ENCODE assay signal across 16 cellular contexts in genomic region chr13:73832203-73832602, GRCh38.
DNase-seq lines count a peak whose midpoint lies in the region; ATAC-seq, FAIRE-seq and TF ChIP-seq lines count a peak whose summit lies in the region.
"Had no signal": no experiment of that assay in that cellular context is flagged by ENCODE, and none has a peak within 500 bp of the region (broad histone marks: within the 10 kb centered on the region; RNA-seq: fewer than 3 reads in every experiment).

No MANE protein-coding gene starts in this region.

- WGBS in pancreas, 2 donors: 62 to 78% methylated on average over 5 of the region's 5 CpGs

- no peaks in the 10 kb centered on the region for H3K27me3 Mint-ChIP-seq in activated CD8-positive, alpha-beta T cell treated with anti-CD3 and anti-CD28 coated beads for 36 hours
- no peaks in the 10 kb centered on the region for H3K27me3 Mint-ChIP-seq in activated CD8-positive, alpha-beta T cell treated with anti-CD3 and anti-CD28 coated beads, Interleukin-2, amount 10 ng/mL, durations not matched to agents 7 days and 5 days (ENCODE audit: low read depth)
- H3K27me3 Mint-ChIP-seq in chondrocyte (ENCODE audit: low read depth) (no peaks in the 10 kb centered on the region), neural crest cell (ENCODE audit: low read depth) (no peaks in the 10 kb centered on the region)
- H3K27me3 Mint-ChIP-seq in activated CD4-positive, alpha-beta memory T cell treated with anti-CD3 and anti-CD28 coated beads, Interleukin-2, amount 10 ng/mL, durations not matched to agents 7 days and 5 days: no peaks in the 10 kb centered on the region

- H3K4me3 Mint-ChIP-seq in activated CD8-positive, alpha-beta T cell treated with anti-CD3 and anti-CD28 coated beads for 36 hours: no peak overlapping the region
- no peak overlapping the region for H3K4me3 Mint-ChIP-seq in activated CD8-positive, alpha-beta T cell treated with anti-CD3 and anti-CD28 coated beads, Interleukin-2, amount 10 ng/mL, durations not matched to agents 7 days and 5 days
- H3K4me3 Mint-ChIP-seq in chondrocyte (ENCODE audit: unreplicated experiment): no peak overlapping the region
- H3K4me3 Mint-ChIP-seq in neural crest cell: no peak overlapping the region
- no peak overlapping the region for H3K4me3 Mint-ChIP-seq in activated CD4-positive, alpha-beta memory T cell treated with anti-CD3 and anti-CD28 coated beads, Interleukin-2, amount 10 ng/mL, durations not matched to agents 7 days and 5 days
- H3K4me3 Mint-ChIP-seq: activated T-helper 1 cell treated with anti-CD3 and anti-CD28 coated beads, Interleukin-12 subunit alpha, Interleukin-12 subunit beta, Interleukin-2, Interleukin-4 antibody, amounts not matched to agents 30 ng/mL and 10 ng/mL and 1 ng/mL, durations not matched to agents 14 hours and 24 hours and 36 hours had no signal

- H3K9me3 Mint-ChIP-seq in activated CD8-positive, alpha-beta T cell treated with anti-CD3 and anti-CD28 coated beads for 36 hours: no peaks in the 10 kb centered on the region
- H3K9me3 Mint-ChIP-seq in activated CD8-positive, alpha-beta T cell treated with anti-CD3 and anti-CD28 coated beads, Interleukin-2, amount 10 ng/mL, durations not matched to agents 7 days and 5 days (ENCODE audit: insufficient read depth): no peaks in the 10 kb centered on the region
- H3K9me3 Mint-ChIP-seq in chondrocyte (ENCODE audit: low read depth) (no peaks in the 10 kb centered on the region), neural crest cell (no peaks in the 10 kb centered on the region)
- no peaks in the 10 kb centered on the region for H3K9me3 Mint-ChIP-seq in activated CD4-positive, alpha-beta memory T cell treated with anti-CD3 and anti-CD28 coated beads, Interleukin-2, amount 10 ng/mL, durations not matched to agents 7 days and 5 days
- H3K9me3 Mint-ChIP-seq: activated T-helper 1 cell treated with anti-CD3 and anti-CD28 coated beads, Interleukin-12 subunit alpha, Interleukin-12 subunit beta, Interleukin-2, Interleukin-4 antibody, amounts not matched to agents 30 ng/mL and 10 ng/mL and 1 ng/mL, durations not matched to agents 14 hours and 24 hours and 36 hours had no signal

- POLR2A ChIA-PET in activated CD8-positive, alpha-beta T cell treated with anti-CD3 and anti-CD28 coated beads for 36 hours (lab: Charles Lee): no interaction called here
- POLR2A ChIA-PET in activated CD8-positive, alpha-beta T cell treated with anti-CD3 and anti-CD28 coated beads, Interleukin-2, amount 10 ng/mL, durations not matched to agents 7 days and 5 days (lab: Charles Lee): no interaction called here
- POLR2A ChIA-PET in activated CD4-positive, alpha-beta memory T cell treated with anti-CD3 and anti-CD28 coated beads, Interleukin-2, amount 10 ng/mL, durations not matched to agents 7 days and 5 days (lab: Charles Lee): no interaction called here

- peak; percentile 72 for ATAC-seq in activated CD8-positive, alpha-beta T cell treated with anti-CD3 and anti-CD28 coated beads for 36 hours
- ATAC-seq in activated CD8-positive, alpha-beta T cell treated with anti-CD3 and anti-CD28 coated beads, Interleukin-2, amount 10 ng/mL, durations not matched to agents 7 days and 5 days: no peak
- no peak for ATAC-seq in pancreas

- H3K36me3 ChIP-seq in pancreas: no peaks in the 10 kb centered on the region
- H3K36me3 ChIP-seq: brain microvascular endothelial cell, SJCRH30 had no signal

- H3K27me3 ChIP-seq in pancreas: no peaks in the 10 kb centered on the region
- H3K27me3 ChIP-seq: brain microvascular endothelial cell, SJCRH30 had no signal

- peaks cover 41% of the 10 kb centered on the region for H3K4me1 Mint-ChIP-seq in activated CD8-positive, alpha-beta T cell treated with anti-CD3 and anti-CD28 coated beads for 36 hours (ENCODE audit: low read depth)
- H3K4me1 Mint-ChIP-seq in activated CD8-positive, alpha-beta T cell treated with anti-CD3 and anti-CD28 coated beads, Interleukin-2, amount 10 ng/mL, durations not matched to agents 7 days and 5 days (ENCODE audit: low read depth): peaks cover 18% of the 10 kb centered on the region
- H3K4me1 Mint-ChIP-seq in chondrocyte (ENCODE audit: low read depth) (peaks cover 13% of the 10 kb centered on the region), neural crest cell (peaks cover 25% of the 10 kb centered on the region)
- H3K4me1 Mint-ChIP-seq in activated CD4-positive, alpha-beta memory T cell treated with anti-CD3 and anti-CD28 coated beads, Interleukin-2, amount 10 ng/mL, durations not matched to agents 7 days and 5 days: peaks cover 10% of the 10 kb centered on the region

- no peaks in the 10 kb centered on the region for H3K9me3 ChIP-seq in pancreas
- H3K9me3 ChIP-seq: SJCRH30 had no signal

- H3K4me1 ChIP-seq in pancreas: no peaks in the 10 kb centered on the region
- H3K4me1 ChIP-seq: SJCRH30 had no signal

- intact Hi-C loops in activated CD8-positive, alpha-beta T cell treated with anti-CD3 and anti-CD28 coated beads for 36 hours (cut with micrococcal nuclease): no loop called here
- intact Hi-C loops in pancreas (cut with DNase I): loop anchor here in 1 of 3 donors (10.0 kb wide), 1 partner anchor 453 kb away; no protein-coding TSS in a partner anchor

- no peak overlapping the region for H3K27ac ChIP-seq in pancreas
- H3K27ac ChIP-seq: brain microvascular endothelial cell, SJCRH30 had no signal

- DNase-seq in activated CD8-positive, alpha-beta T cell treated with anti-CD3 and anti-CD28 coated beads for 36 hours: no peak
- no peak for DNase-seq in activated CD8-positive, alpha-beta T cell treated with anti-CD3 and anti-CD28 coated beads, Interleukin-2, amount 10 ng/mL, durations not matched to agents 7 days and 5 days
- peak; percentile 28 for DNase-seq in LoVo (ENCODE audit: low spot score)
- DNase-seq in chondrocyte (ENCODE audit: low spot score): no peak
- no peak for DNase-seq in neural crest cell (ENCODE audit: low read depth, low spot score)
- no peak for DNase-seq in activated CD4-positive, alpha-beta memory T cell treated with anti-CD3 and anti-CD28 coated beads, Interleukin-2, amount 10 ng/mL, durations not matched to agents 7 days and 5 days
- no peak for DNase-seq in NCI-H1694 (lab: John Stamatoyannopoulos, UW)
- DNase-seq in pancreas: no peak
- DNase-seq: activated CD4-positive, alpha-beta T cell treated with anti-CD3 and anti-CD28 coated beads, Interleukin-2, amount 50 U/mL, for 1 hour; hypothalamus; KBM-7; NCI-H1436; NCI-H510A; SJCRH30 had no signal

- H3K36me3 Mint-ChIP-seq in activated CD8-positive, alpha-beta T cell treated with anti-CD3 and anti-CD28 coated beads for 36 hours (ENCODE audit: low read depth): no peaks in the 10 kb centered on the region
- no peaks in the 10 kb centered on the region for H3K36me3 Mint-ChIP-seq in activated CD8-positive, alpha-beta T cell treated with anti-CD3 and anti-CD28 coated beads, Interleukin-2, amount 10 ng/mL, durations not matched to agents 7 days and 5 days (ENCODE audit: low read depth)
- no peaks in the 10 kb centered on the region for H3K36me3 Mint-ChIP-seq in chondrocyte (ENCODE audit: low read depth)
- H3K36me3 Mint-ChIP-seq in neural crest cell (ENCODE audit: low read depth): peaks cover 2% of the 10 kb centered on the region
- no peaks in the 10 kb centered on the region for H3K36me3 Mint-ChIP-seq in activated CD4-positive, alpha-beta memory T cell treated with anti-CD3 and anti-CD28 coated beads, Interleukin-2, amount 10 ng/mL, durations not matched to agents 7 days and 5 days (ENCODE audit: low read depth)

- H3K27ac Mint-ChIP-seq in activated CD8-positive, alpha-beta T cell treated with anti-CD3 and anti-CD28 coated beads for 36 hours: peak overlapping the region; percentile 30
- no peak overlapping the region for H3K27ac Mint-ChIP-seq in activated CD8-positive, alpha-beta T cell treated with anti-CD3 and anti-CD28 coated beads, Interleukin-2, amount 10 ng/mL, durations not matched to agents 7 days and 5 days
- H3K27ac Mint-ChIP-seq in chondrocyte (ENCODE audit: unreplicated experiment): peak overlapping the region; percentile 52
- H3K27ac Mint-ChIP-seq in neural crest cell (ENCODE audit: unreplicated experiment): peak overlapping the region; percentile 82
- no peak overlapping the region for H3K27ac Mint-ChIP-seq in activated CD4-positive, alpha-beta memory T cell treated with anti-CD3 and anti-CD28 coated beads, Interleukin-2, amount 10 ng/mL, durations not matched to agents 7 days and 5 days
- H3K27ac Mint-ChIP-seq: activated T-helper 1 cell treated with anti-CD3 and anti-CD28 coated beads, Interleukin-12 subunit alpha, Interleukin-12 subunit beta, Interleukin-2, Interleukin-4 antibody, amounts not matched to agents 30 ng/mL and 10 ng/mL and 1 ng/mL, durations not matched to agents 14 hours and 24 hours and 36 hours had no signal

- H3K4me3 ChIP-seq in pancreas: no peak overlapping the region
- H3K4me3 ChIP-seq: SJCRH30 had no signal

- TF ChIP-seq CTCF in activated CD8-positive, alpha-beta T cell treated with anti-CD3 and anti-CD28 coated beads for 36 hours (IDR thresholded peaks at IDR 0.05): no peak
- TF ChIP-seq CTCF in chondrocyte (IDR thresholded peaks at IDR 0.05): no peak
- TF ChIP-seq CTCF in neural crest cell (conservative IDR thresholded peaks at IDR 0.05): no peak
- TF ChIP-seq CTCF in pancreas (IDR thresholded peaks at IDR 0.05): no peak

- FAIRE-seq in pancreas (lab: Jason Lieb, UNC): no peak

- CTCF ChIA-PET in activated CD8-positive, alpha-beta T cell treated with anti-CD3 and anti-CD28 coated beads for 36 hours (lab: Charles Lee): interaction anchor here (0.7 to 2.4 kb wide), 4 partner anchors 77 to 455 kb away, joined by 3 to 11 read pairs (median 4); no protein-coding TSS in a partner anchor
- CTCF ChIA-PET in activated CD8-positive, alpha-beta T cell treated with anti-CD3 and anti-CD28 coated beads, Interleukin-2, amount 10 ng/mL, durations not matched to agents 7 days and 5 days (lab: Charles Lee): interaction anchor here (1.0 to 1.8 kb wide), 3 partner anchors 64 to 455 kb away, joined by 3 to 6 read pairs (median 3); no protein-coding TSS in a partner anchor
- CTCF ChIA-PET in activated CD4-positive, alpha-beta memory T cell treated with anti-CD3 and anti-CD28 coated beads, Interleukin-2, amount 10 ng/mL, durations not matched to agents 7 days and 5 days (lab: Charles Lee): interaction anchor here (1.3 kb wide), 1 partner anchor 455 kb away, joined by 5 read pairs; no protein-coding TSS in a partner anchor

Comparison
In these comparisons a context has a peak if more than half of its experiments do, and no peak if none do; other contexts are left out.
1. H3K27ac Mint-ChIP-seq: peak in activated CD8-positive, alpha-beta T cell treated with anti-CD3 and anti-CD28 coated beads for 36 hours (single experiment), chondrocyte (single experiment) and neural crest cell (single experiment); none in activated CD8-positive, alpha-beta T cell treated with anti-CD3 and anti-CD28 coated beads, Interleukin-2, amount 10 ng/mL, durations not matched to agents 7 days and 5 days (single experiment) and activated CD4-positive, alpha-beta memory T cell treated with anti-CD3 and anti-CD28 coated beads, Interleukin-2, amount 10 ng/mL, durations not matched to agents 7 days and 5 days (single experiment).